ENCODE assay signal across 8 cellular contexts in the genomic region with DNA sequence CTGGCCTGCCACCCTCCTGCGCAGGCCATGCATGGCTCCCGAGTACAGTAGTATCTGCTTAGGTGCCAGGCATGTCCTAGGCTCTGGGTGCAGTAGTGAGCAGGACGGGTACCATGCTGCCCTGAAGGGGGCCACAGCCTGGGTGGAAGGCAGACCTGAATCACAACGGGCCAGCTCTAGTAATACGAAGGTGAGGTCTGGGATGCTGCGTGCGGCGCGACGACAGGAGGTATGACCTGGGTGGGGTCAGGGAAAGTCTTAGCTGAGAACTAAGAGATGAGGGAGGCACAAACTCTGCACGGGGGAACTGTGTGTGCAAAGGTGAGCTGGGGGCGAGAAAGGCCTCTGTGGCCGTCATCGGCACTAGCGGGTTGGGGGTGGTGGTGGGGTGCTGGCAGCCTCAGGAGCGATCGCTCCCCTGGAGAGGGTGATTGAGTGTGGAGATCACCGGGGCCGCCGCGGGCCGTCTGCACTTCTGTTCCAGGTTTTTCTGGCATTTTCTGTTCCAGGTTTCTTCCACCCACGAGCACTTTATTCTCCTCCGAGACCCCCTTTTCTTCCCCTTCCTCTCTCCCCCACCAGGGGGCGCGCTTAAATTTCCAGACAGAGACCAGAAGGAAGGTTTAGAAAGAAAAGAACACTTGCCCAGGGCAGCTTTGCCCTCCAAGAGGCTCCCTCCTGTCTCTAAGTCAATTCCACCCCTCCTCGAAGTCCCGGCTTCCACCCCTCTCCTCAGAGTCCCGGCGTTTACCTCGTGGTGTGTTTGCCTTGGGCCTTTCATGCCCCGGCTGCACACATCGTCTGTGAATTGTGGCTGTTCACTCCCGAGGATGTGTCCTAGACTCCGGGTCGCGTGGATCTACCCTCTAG.
DNase-seq lines count a peak whose midpoint lies in the region; ATAC-seq lines count a peak whose summit lies in the region.

No MANE protein-coding gene starts in this region.

- H3K27me3 ChIP-seq in muscle layer of colon (ENCODE audit: control insufficient read depth in 1 of 2, insufficient read depth in 2 of 2, low read length in 2 of 2), result no peaks in the 10 kb centered on the region

- no peak overlapping the region for H3K4me3 ChIP-seq in muscle layer of colon (ENCODE audit: low read depth in 1 of 2, low read length in 2 of 2)

- H3K36me3 ChIP-seq in muscle layer of colon (ENCODE audit: insufficient read depth, low read length), result peaks cover 53% of the 10 kb centered on the region

- ATAC-seq in GM19023 (IDR thresholded peaks at IDR 0.05; ENCODE audit: unreplicated experiment), result no peak

- no peaks in the 10 kb centered on the region for H3K9me3 ChIP-seq in muscle layer of colon (ENCODE audit: low read length)

- peak overlapping the region; percentile 68 for H3K27ac ChIP-seq in muscle layer of colon (ENCODE audit: low read depth, low read length)

- DNase-seq in NCI-H2171 treated with DMSO at 0.1 percent for 48 hours (lab: John Stamatoyannopoulos, UW) (peak; percentile 9), NCI-H2171 (lab: John Stamatoyannopoulos, UW) (no peak), NCI-H69 (lab: John Stamatoyannopoulos, UW) (peak; percentile 77)
- peak; percentile 51 to 58 for DNase-seq in activated CD4-positive, alpha-beta T cell treated with anti-CD3 and anti-CD28 coated beads, Interleukin-2, amount 50 U/mL, for 24 hours (ENCODE audit: low read depth in 1 of 2, low spot score in 1 of 2)
- DNase-seq in effector CD4-positive, alpha-beta T cell, result peak; percentile 50
- peak in 5 of 6 experiments; percentile 40 to 64 (median 45) for DNase-seq in stimulated activated naive CD4-positive, alpha-beta T cell (lab: John Stamatoyannopoulos, UW)

- H3K9ac ChIP-seq in muscle layer of colon (ENCODE audit: low read length), result no peak overlapping the region

- peaks cover 41% of the 10 kb centered on the region for H3K4me1 ChIP-seq in muscle layer of colon (ENCODE audit: insufficient read depth, low read length)
